ENCODE assay signal across 7 cellular contexts in genomic region chr2:238370482-238371372, GRCh38. TPM values are rescaled to one million over a fixed set of nuclear protein-coding genes. Genes with fewer than 3 reads are reported as not detected.
A peak's percentile ranks its signal among the peaks of the same experiment; 100 is the strongest.
DNase-seq lines count a peak whose midpoint lies in the region; ATAC-seq and TF ChIP-seq lines count a peak whose summit lies in the region.

No MANE protein-coding gene starts in this region.

- peak; percentile 84 for TF ChIP-seq CTCF in GM10248 (IDR thresholded peaks at IDR 0.05; ENCODE audit: control extremely low read depth, extremely low read depth, low read depth, missing control alignments)
- peak; percentile 94 for TF ChIP-seq CTCF in brain microvascular endothelial cell (IDR thresholded peaks at IDR 0.05; ENCODE audit: low read depth, low read length, missing control alignments)

- no peak overlapping the region for H3K4me3 Mint-ChIP-seq in T-helper 2 cell treated with Interferon-gamma antibody and Interleukin-4, amounts not matched to agents 5 μg/mL and 100 μg/mL, for 36 hours

- no peaks in the 10 kb centered on the region for H3K9me3 Mint-ChIP-seq in T-helper 2 cell treated with Interferon-gamma antibody and Interleukin-4, amounts not matched to agents 5 μg/mL and 100 μg/mL, for 36 hours

- H3K36me3 ChIP-seq in brain microvascular endothelial cell (replicated peaks): no peaks in the 10 kb centered on the region

- H3K4me1 Mint-ChIP-seq in T-helper 2 cell treated with Interferon-gamma antibody and Interleukin-4, amounts not matched to agents 5 μg/mL and 100 μg/mL, for 36 hours (ENCODE audit: low read depth): peaks cover 5% of the 10 kb centered on the region

- H3K27ac Mint-ChIP-seq in T-helper 2 cell treated with Interferon-gamma antibody and Interleukin-4, amounts not matched to agents 5 μg/mL and 100 μg/mL, for 36 hours: no peak overlapping the region

- DNase-seq in GM10248 (ENCODE audit: extremely low spot score): peak; percentile 63
- DNase-seq in M059J (ENCODE audit: low read depth): peak; percentile 36
- DNase-seq in T-helper 2 cell treated with Interferon-gamma antibody and Interleukin-4, amounts not matched to agents 5 μg/mL and 100 μg/mL, for 36 hours (ENCODE audit: low spot score): peak; percentile 22
- peak; percentile 67 for DNase-seq in brain microvascular endothelial cell
- peak; percentile 85 for DNase-seq in left kidney (ENCODE audit: low read depth, low spot score)
- DNase-seq in stimulated activated CD4-positive, alpha-beta T cell treated with anti-CD3 and anti-CD28 coated beads, TNF-alpha, amount 100 ng/mL, for 48 hours (ENCODE audit: low read depth in 3 of 3): peak; percentile 19 to 42 (median 26)

- no peaks in the 10 kb centered on the region for H3K27me3 ChIP-seq in brain microvascular endothelial cell (replicated peaks)

- no peaks in the 10 kb centered on the region for H3K36me3 Mint-ChIP-seq in T-helper 2 cell treated with Interferon-gamma antibody and Interleukin-4, amounts not matched to agents 5 μg/mL and 100 μg/mL, for 36 hours (ENCODE audit: low read depth)

- no peak for ATAC-seq in HG03095 (IDR thresholded peaks at IDR 0.05; ENCODE audit: unreplicated experiment)

- no peaks in the 10 kb centered on the region for H3K27me3 Mint-ChIP-seq in T-helper 2 cell treated with Interferon-gamma antibody and Interleukin-4, amounts not matched to agents 5 μg/mL and 100 μg/mL, for 36 hours (ENCODE audit: low read depth)

- POLR2A ChIA-PET in GM10248 (lab: Yijun Ruan, JAX): no interaction called here

- H3K27ac ChIP-seq in brain microvascular endothelial cell: no peak overlapping the region

- CTCF ChIA-PET in GM10248 (lab: Yijun Ruan, JAX): interaction anchor here (0.6 to 3.0 kb wide), 17 partner anchors 8 to 419 kb away, joined by 3 to 21 read pairs (median 4); no protein-coding TSS in a partner anchor

- no peak overlapping the region for H3K4me3 ChIP-seq in brain microvascular endothelial cell (ENCODE audit: low read depth, low read length)

- in situ Hi-C loops in brain microvascular endothelial cell (cut with HindIII; ENCODE audit: low pct_ligation_motif_present, low sequenced_read_pairs): loop anchor here (25.0 kb wide), 1 partner anchor 92 kb away; no protein-coding TSS in a partner anchor

RNA-seq across cellular contexts. Expression of gene TRAF3IP1, which starts 50.4 kb away (rescaled TPM):
- total RNA-seq in M059J (2014; rRNA removed; shearing (Covaris generic)): 3.2 and 12.7 TPM in 2 replicates

RNA-seq across cellular contexts. Expression of gene ASB1, which starts 56.0 kb away (rescaled TPM):
- total RNA-seq in M059J (2014; rRNA removed; shearing (Covaris generic)): 11.5 and 17.2 TPM in 2 replicates

Comparison
In these comparisons a context has a peak if more than half of its experiments do, and no peak if none do; other contexts are left out.
1. DNase-seq: peak in every context shown above with its lines; median percentile 85 in left kidney; 67 in brain microvascular endothelial cell; 63 in GM10248; 36 in M059J; 26 in stimulated activated CD4-positive, alpha-beta T cell treated with anti-CD3 and anti-CD28 coated beads, TNF-alpha, amount 100 ng/mL, for 48 hours; 22 in T-helper 2 cell treated with Interferon-gamma antibody and Interleukin-4, amounts not matched to agents 5 μg/mL and 100 μg/mL, for 36 hours.